ENCODE assay signal across 17 cellular contexts in genomic region chr10:70799124-70799523, GRCh38.
DNase-seq lines count a peak whose midpoint lies in the region; ATAC-seq and TF ChIP-seq lines count a peak whose summit lies in the region.
"Had no signal": no experiment of that assay in that cellular context is flagged by ENCODE, and none has a peak within 500 bp of the region (broad histone marks: within the 10 kb centered on the region; RNA-seq: fewer than 3 reads in every experiment).

No MANE protein-coding gene starts in this region.

- H3K27ac ChIP-seq in BLaER1 treated with 17β-estradiol and CSF1 and Interleukin-3, amounts not matched to agents 10 nM and 100 nM, result peak overlapping the region in 6 of 11 experiments; percentile 34 to 57 (median 50); a peak in 10 of 22 replicates

- H3K4me3 ChIP-seq in BLaER1 treated with 17β-estradiol and CSF1 and Interleukin-3, amounts not matched to agents 10 nM and 100 nM, result no peak overlapping the region; a peak in 3 of 20 replicates
- no peak overlapping the region for H3K4me3 ChIP-seq in NB4 (ENCODE audit: low read depth, low read length)
- H3K4me3 ChIP-seq: HAP-1 had no signal

- ATAC-seq in HG03095 (IDR thresholded peaks at IDR 0.05; ENCODE audit: unreplicated experiment), result no peak
- ATAC-seq: CD8-positive, alpha-beta T cell; SK-N-SH treated with all-trans-retinoic acid at 6 μM for 48 hours had no signal

- TF ChIP-seq CTCF in NB4 (IDR thresholded peaks at IDR 0.05; ENCODE audit: low read depth, low read length), result no peak

- no peaks in the 10 kb centered on the region for H3K27me3 ChIP-seq in BLaER1 treated with 17β-estradiol and CSF1 and Interleukin-3, amounts not matched to agents 10 nM and 100 nM

- no peak for TF ChIP-seq POLR2A in NB4 (IDR thresholded peaks at IDR 0.05; ENCODE audit: extremely low read depth, insufficient read length)

- peaks cover 0 to 31% (median 20%) of the 10 kb centered on the region in 10 experiments; a peak in 14 of 20 replicates for H3K4me1 ChIP-seq in BLaER1 treated with 17β-estradiol and CSF1 and Interleukin-3, amounts not matched to agents 10 nM and 100 nM
- H3K4me1 ChIP-seq: HAP-1 had no signal

- no peaks in the 10 kb centered on the region for H4K20me1 ChIP-seq in BLaER1 treated with 17β-estradiol and CSF1 and Interleukin-3, amounts not matched to agents 10 nM and 100 nM

- no peaks in the 10 kb centered on the region for H3K36me3 ChIP-seq in BLaER1 treated with 17β-estradiol and CSF1 and Interleukin-3, amounts not matched to agents 10 nM and 100 nM
- H3K36me3 ChIP-seq: HAP-1 had no signal

- peak overlapping the region in 9 of 11 experiments; percentile 16 to 73 (median 67); a peak in 16 of 22 replicates for H3K4me2 ChIP-seq in BLaER1 treated with 17β-estradiol and CSF1 and Interleukin-3, amounts not matched to agents 10 nM and 100 nM

- H3K9ac ChIP-seq in BLaER1 treated with 17β-estradiol and CSF1 and Interleukin-3, amounts not matched to agents 10 nM and 100 nM, result peak overlapping the region in 3 of 11 experiments; percentile 11 to 40 (median 27); a peak in 4 of 22 replicates

- peak; percentile 27 for DNase-seq in EL
- peak; percentile 63 for DNase-seq in NB4 (ENCODE audit: low read depth)
- DNase-seq in ecto neural progenitor cell (ENCODE audit: low spot score), result peak; percentile 18
- no peak for DNase-seq in DMS53 treated with DMSO at 0.1 percent for 48 hours (lab: John Stamatoyannopoulos, UW; ENCODE audit: unreplicated experiment)
- no peak for DNase-seq in activated CD8-positive, alpha-beta memory T cell treated with anti-CD3 and anti-CD28 coated beads for 24 hours
- DNase-seq in DMS153 (lab: John Stamatoyannopoulos, UW), result no peak
- DNase-seq: ACHN; CD8-positive, alpha-beta T cell; NCI-H1092 treated with DMSO at 0.1 percent for 48 hours; NCI-H187; NCI-H446; NCI-H748 treated with DMSO at 0.1 percent for 48 hours; SHP77 had no signal

- peaks cover 0 to 33% (median 3%) of the 10 kb centered on the region in 11 experiments; a peak in 11 of 22 replicates for H3K9me3 ChIP-seq in BLaER1 treated with 17β-estradiol and CSF1 and Interleukin-3, amounts not matched to agents 10 nM and 100 nM (replicated peaks in 1 of 11)
- H3K9me3 ChIP-seq: HAP-1 had no signal

Comparison
In these comparisons a context has a peak if more than half of its experiments do, and no peak if none do; other contexts are left out.
1. DNase-seq: peak in EL (single experiment), NB4 (single experiment) and ecto neural progenitor cell (single experiment); none in DMS53 treated with DMSO at 0.1 percent for 48 hours (single experiment), activated CD8-positive, alpha-beta memory T cell treated with anti-CD3 and anti-CD28 coated beads for 24 hours (single experiment) and DMS153 (single experiment).